In the genomic region with DNA sequence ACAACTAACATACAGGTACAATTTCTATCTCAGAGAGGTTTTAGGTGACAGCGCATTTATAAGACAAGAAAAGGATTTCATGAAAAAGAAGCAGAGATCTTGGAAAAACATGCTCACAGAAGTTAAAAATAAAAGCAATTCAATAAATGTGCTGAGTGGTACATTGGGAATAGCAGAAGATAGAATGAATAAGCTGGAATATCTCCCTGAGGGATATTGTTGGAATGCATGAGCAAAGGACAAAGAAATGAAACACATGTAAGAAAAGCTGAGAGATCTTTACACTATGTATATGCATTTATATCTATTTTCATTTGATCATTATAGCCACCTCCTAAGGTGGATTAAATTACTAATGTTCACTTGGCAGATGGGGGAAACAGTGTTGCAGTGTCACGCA, we compare ENCODE assay signal across 18 cellular contexts.
"Had no signal": no experiment of that assay in that cellular context is flagged by ENCODE, and none has a peak within 500 bp of the region (broad histone marks: within the 10 kb centered on the region; RNA-seq: fewer than 3 reads in every experiment).

No MANE protein-coding gene starts in this region.

- H3K36me3 ChIP-seq: heart right ventricle, lower lobe of right lung, suprapubic skin, transverse colon, uterus had no signal

- DNase-seq: activated CD4-positive, alpha-beta T cell treated with anti-CD3 and anti-CD28 coated beads for 48 hours; activated CD4-positive, CD25-positive, alpha-beta regulatory T cell; activated CD8-positive, alpha-beta T cell treated with anti-CD3 and anti-CD28 coated beads for 36 hours; activated naive CD4-positive, alpha-beta T cell treated with anti-CD3 and anti-CD28 coated beads, Interleukin-2, amount 50 U/mL, for 16 hours; activated T-cell treated with anti-CD3 and anti-CD28 coated beads, Interleukin-2, amount 50 U/mL, for 1 hour; dorsolateral prefrontal cortex; endodermal cell; heart right ventricle; lower lobe of right lung; natural killer cell; stimulated activated naive CD8-positive, alpha-beta T cell treated with anti-CD3 and anti-CD28 coated beads, Interleukin-15, Interleukin-2, amounts not matched to agents 100 U/mL and 50 U/mL, for 24 hours; T-helper 1 cell; T1000; transverse colon; uterus had no signal

- H3K27ac Mint-ChIP-seq: activated CD8-positive, alpha-beta T cell treated with anti-CD3 and anti-CD28 coated beads for 36 hours; activated T-helper 2 cell treated with anti-CD3 and anti-CD28 coated beads, Interferon-gamma antibody, Interleukin-2, Interleukin-4, amounts not matched to agents 10 μg/mL and 5 μg/mL and 100 μg/mL, durations not matched to agents 14 hours and 24 hours and 36 hours; endodermal cell; natural killer cell had no signal

- H3K27me3 ChIP-seq: dorsolateral prefrontal cortex, heart right ventricle, suprapubic skin, transverse colon, uterus had no signal

- H3K4me1 Mint-ChIP-seq: natural killer cell had no signal

- H3K4me1 ChIP-seq: lower lobe of right lung, suprapubic skin, transverse colon, uterus had no signal

- ATAC-seq: activated CD8-positive, alpha-beta T cell treated with anti-CD3 and anti-CD28 coated beads for 36 hours; lower lobe of right lung; natural killer cell; stimulated activated naive CD8-positive, alpha-beta T cell treated with anti-CD3 and anti-CD28 coated beads, Interleukin-15, Interleukin-2, amounts not matched to agents 100 U/mL and 50 U/mL, for 24 hours had no signal

- H3K4me3 Mint-ChIP-seq: activated CD8-positive, alpha-beta T cell treated with anti-CD3 and anti-CD28 coated beads for 36 hours; endodermal cell; natural killer cell had no signal

- H3K9me3 ChIP-seq: heart right ventricle, lower lobe of right lung, suprapubic skin, transverse colon, uterus had no signal

- H3K36me3 Mint-ChIP-seq: natural killer cell had no signal

- H3K27ac ChIP-seq: dorsolateral prefrontal cortex, epithelial cell of prostate, lower lobe of right lung, suprapubic skin, transverse colon, uterus had no signal

- H3K4me3 ChIP-seq: dorsolateral prefrontal cortex, heart right ventricle, lower lobe of right lung, suprapubic skin, transverse colon, uterus had no signal

- H3K9me3 Mint-ChIP-seq: activated CD8-positive, alpha-beta T cell treated with anti-CD3 and anti-CD28 coated beads for 36 hours; activated T-helper 2 cell treated with anti-CD3 and anti-CD28 coated beads, Interferon-gamma antibody, Interleukin-2, Interleukin-4, amounts not matched to agents 10 μg/mL and 5 μg/mL and 100 μg/mL, durations not matched to agents 14 hours and 24 hours and 36 hours; endodermal cell had no signal
